ENCODE assay signal across 5 cellular contexts in the genomic region with DNA sequence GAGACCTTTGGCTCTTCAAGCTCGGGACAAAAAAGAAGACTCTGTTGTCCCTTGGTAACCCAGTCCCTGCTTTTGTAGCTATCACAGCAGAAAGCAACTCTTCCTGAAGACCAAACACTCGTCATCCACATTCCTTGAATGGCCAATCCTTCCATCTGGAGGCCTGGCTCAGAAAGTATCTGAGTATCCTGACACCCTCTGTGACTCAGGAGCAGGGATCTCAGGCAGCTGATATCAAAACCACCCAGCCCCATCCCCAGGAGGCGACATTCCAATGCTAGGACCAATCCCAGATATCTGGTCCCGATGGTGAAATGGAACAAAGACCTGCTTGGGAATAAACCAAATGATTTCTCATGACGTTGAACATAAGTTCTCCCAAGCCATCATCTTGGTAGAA.
"Had no signal": no experiment of that assay in that cellular context is flagged by ENCODE, and none has a peak within 500 bp of the region (broad histone marks: within the 10 kb centered on the region; RNA-seq: fewer than 3 reads in every experiment).

No MANE protein-coding gene starts in this region.

- DNase-seq: H9, HCEC 1CT, KBM-7 had no signal

- H3K27ac ChIP-seq: HL-60 had no signal

- H2AFZ ChIP-seq: GM23338 had no signal

- H3K4me3 ChIP-seq: GM23338 had no signal

- H3K4me2 ChIP-seq: GM23338 had no signal
